In genomic region chr14:30143617-30144016, GRCh38 we compare ENCODE assay signal across 26 cellular contexts.
A peak's percentile ranks its signal among the peaks of the same experiment; 100 is the strongest.
DNase-seq lines count a peak whose midpoint lies in the region; ATAC-seq and TF ChIP-seq lines count a peak whose summit lies in the region.
"Had no signal": no experiment of that assay in that cellular context is flagged by ENCODE, and none has a peak within 500 bp of the region (broad histone marks: within the 10 kb centered on the region; RNA-seq: fewer than 3 reads in every experiment).

No MANE protein-coding gene starts in this region.

- no peaks in the 10 kb centered on the region for H3K36me3 ChIP-seq in BJ (ENCODE audit: control insufficient read depth, insufficient read depth, low read length)
- H3K36me3 ChIP-seq: colonic mucosa, heart right ventricle, left lung, neural progenitor cell, Peyer's patch, SJSA1, thyroid gland had no signal

- H3K27me3 ChIP-seq in BJ (ENCODE audit: control insufficient read depth, insufficient read depth, low read length) = no peaks in the 10 kb centered on the region
- H3K27me3 ChIP-seq: body of pancreas, colonic mucosa, heart right ventricle, left lung, neural progenitor cell, Peyer's patch, SJSA1, thyroid gland had no signal

- no peaks in the 10 kb centered on the region for H3K4me1 Mint-ChIP-seq in T-cell
- H3K4me1 Mint-ChIP-seq: activated T-helper 17 cell treated with anti-CD3 and anti-CD28 coated beads, Interleukin-2, amount 50 U/mL, for 72 hours; B cell; neural progenitor cell had no signal

- no peak overlapping the region for H3K27ac Mint-ChIP-seq in T-cell
- H3K27ac Mint-ChIP-seq: activated naive CD4-positive, alpha-beta T cell treated with anti-CD3 and anti-CD28 coated beads, Interleukin-2, amount 50 U/mL, for 72 hours; activated T-helper 17 cell treated with anti-CD3 and anti-CD28 coated beads, Interleukin-2, amount 50 U/mL, for 72 hours; B cell; neural progenitor cell had no signal

- intact Hi-C loops in sciatic nerve (cut with DNase I) = no loop called here

- H3K27me3 Mint-ChIP-seq in T-cell = no peaks in the 10 kb centered on the region
- H3K27me3 Mint-ChIP-seq: activated T-helper 17 cell treated with anti-CD3 and anti-CD28 coated beads, Interleukin-2, amount 50 U/mL, for 72 hours; B cell had no signal

- peak overlapping the region; percentile 53 for H3K27ac ChIP-seq in VCaP
- no peak overlapping the region for H3K27ac ChIP-seq in RWPE1
- H3K27ac ChIP-seq: body of pancreas, colonic mucosa, heart right ventricle, left lung, neural progenitor cell, Peyer's patch, SJSA1, skin epidermis, thyroid gland had no signal

- TF ChIP-seq CTCF in BJ (IDR thresholded peaks at IDR 0.05; ENCODE audit: insufficient read depth, low read depth, low read length) (no peak), VCaP (conservative IDR thresholded peaks at IDR 0.05) (no peak), RWPE1 (conservative IDR thresholded peaks at IDR 0.05; ENCODE audit: low read depth) (no peak)

- no peak overlapping the region for H3K4me3 Mint-ChIP-seq in T-cell
- H3K4me3 Mint-ChIP-seq: activated T-helper 17 cell treated with anti-CD3 and anti-CD28 coated beads, Interleukin-2, amount 50 U/mL, for 72 hours; B cell; neural progenitor cell had no signal

- H3K9me3 Mint-ChIP-seq in T-cell = peaks cover 17 to 37% (median 22%) of the 10 kb centered on the region in 3 donors

- POLR2A ChIA-PET in BJ (lab: Charles Lee) (no interaction called here), RWPE1 (lab: Yijun Ruan, JAX; ENCODE audit: low non-redundant PET) (no interaction called here), T-cell (lab: Charles Lee) (no interaction called here)

- H3K4me3 ChIP-seq in BJ (ENCODE audit: low read depth, low read length) = no peak overlapping the region
- H3K4me3 ChIP-seq: body of pancreas, colonic mucosa, heart right ventricle, K562, left lung, neural progenitor cell, Peyer's patch, SJSA1, skin epidermis, thyroid gland had no signal

- H3K36me3 Mint-ChIP-seq in T-cell = no peaks in the 10 kb centered on the region
- H3K36me3 Mint-ChIP-seq: neural progenitor cell had no signal

- CTCF ChIA-PET in BJ (lab: Yijun Ruan, JAX) (no interaction called here), RWPE1 (lab: Yijun Ruan, JAX) (no interaction called here), T-cell (lab: Charles Lee) (no interaction called here)

- peak; percentile 74 for ATAC-seq in sciatic nerve
- ATAC-seq in T-cell (replicated peaks in 1 of 4) = no peak
- no peak for ATAC-seq in HG03378 (IDR thresholded peaks at IDR 0.05; ENCODE audit: unreplicated experiment)
- ATAC-seq: activated naive CD4-positive, alpha-beta T cell treated with anti-CD3 and anti-CD28 coated beads, Interleukin-2, amount 50 U/mL, for 72 hours; activated T-helper 17 cell treated with anti-CD3 and anti-CD28 coated beads, Interleukin-2, amount 50 U/mL, for 72 hours; body of pancreas; heart right ventricle; K562; left lung had no signal

- DNase-seq in BJ (ENCODE audit: low read depth) (peak; percentile 1), fibroblast of peridontal ligament (ENCODE audit: extremely low read depth) (peak; percentile 76), sciatic nerve (ENCODE audit: low spot score) (no peak), RWPE1 (ENCODE audit: low spot score) (no peak), SKM-1 (lab: John Stamatoyannopoulos, UW; ENCODE audit: unreplicated experiment) (no peak), T-cell (no peak)
- DNase-seq: activated CD4-positive, alpha-beta T cell treated with anti-CD3 and anti-CD28 coated beads, Interleukin-2, amount 50 U/mL, for 1 hour; body of pancreas; colonic mucosa; COR-L47; DND-41; heart right ventricle; left lung; NCI-H1930; Peyer's patch; stimulated activated naive CD4-positive, alpha-beta T cell treated with Interleukin-2 at 50 U/mL for 16 hours; thyroid gland had no signal

Comparison
In these comparisons a context has a peak if more than half of its experiments do, and no peak if none do; other contexts are left out.
1. DNase-seq: peak in BJ (single experiment) and fibroblast of peridontal ligament (single experiment); none in sciatic nerve (single experiment), RWPE1 (single experiment), SKM-1 (single experiment) and T-cell (0 of 34).